In genomic region chr13:100872761-100873160, GRCh38 we compare ENCODE assay signal across 22 cellular contexts.
"Had no signal": no experiment of that assay in that cellular context is flagged by ENCODE, and none has a peak within 500 bp of the region (broad histone marks: within the 10 kb centered on the region; RNA-seq: fewer than 3 reads in every experiment).

No MANE protein-coding gene starts in this region.

- H3K9me3 ChIP-seq: prostate gland, suprapubic skin, transverse colon, vagina had no signal

- H3K4me3 Mint-ChIP-seq: activated CD4-positive, alpha-beta T cell treated with anti-CD3 and anti-CD28 coated beads for 36 hours; activated naive CD8-positive, alpha-beta T cell treated with anti-CD3 and anti-CD28 coated beads, Interleukin-2, amount 10 ng/mL, durations not matched to agents 7 days and 5 days; brain; natural killer cell treated with Interleukin-12 subunit alpha and Interleukin-12 subunit beta and Interleukin-15 and Interleukin-18, amount 100 ng/mL, for 72 hours; stimulated activated naive CD8-positive, alpha-beta T cell treated with anti-CD3 and anti-CD28 coated beads, Interleukin-15, amount 100 ng/mL, for 72 hours; T-helper 2 cell treated with Interferon-gamma antibody and Interleukin-4, amounts not matched to agents 5 μg/mL and 100 μg/mL, for 36 hours had no signal

- H3K4me1 ChIP-seq: prostate gland, right atrium auricular region, suprapubic skin, transverse colon, vagina had no signal

- H3K36me3 Mint-ChIP-seq: activated naive CD8-positive, alpha-beta T cell treated with anti-CD3 and anti-CD28 coated beads, Interleukin-2, amount 10 ng/mL, durations not matched to agents 7 days and 5 days; brain had no signal

- H3K36me3 ChIP-seq: prostate gland, right atrium auricular region, suprapubic skin, transverse colon, vagina had no signal

- H3K4me3 ChIP-seq: dorsolateral prefrontal cortex, prostate gland, right atrium auricular region, skin epidermis, suprapubic skin, transverse colon, vagina had no signal

- DNase-seq: activated CD4-positive, alpha-beta T cell treated with anti-CD3 and anti-CD28 coated beads for 36 hours; activated CD4-positive, alpha-beta T cell treated with anti-CD3 and anti-CD28 coated beads, Interleukin-2, amount 50 U/mL, for 48 hours; activated naive CD4-positive, alpha-beta T cell treated with Interleukin-2 at 50 U/mL for 16 hours; activated naive CD8-positive, alpha-beta T cell treated with anti-CD3 and anti-CD28 coated beads, Interleukin-2, amount 10 ng/mL, durations not matched to agents 7 days and 5 days; activated T-cell treated with anti-CD3 and anti-CD28 coated beads for 4 hours; anterior cingulate cortex; caudate nucleus; dorsolateral prefrontal cortex; left cardiac atrium; occipital lobe; stimulated activated CD4-positive, alpha-beta T cell treated with anti-CD3 and anti-CD28 coated beads, Interleukin-4, amount 100 ng/mL, for 1 hour; stimulated activated naive CD8-positive, alpha-beta T cell treated with anti-CD3 and anti-CD28 coated beads, Interleukin-15, amount 100 ng/mL, for 72 hours; transverse colon had no signal

- ATAC-seq: activated CD4-positive, alpha-beta T cell treated with anti-CD3 and anti-CD28 coated beads for 36 hours; left cardiac atrium; natural killer cell treated with Interleukin-12 subunit alpha and Interleukin-12 subunit beta and Interleukin-15 and Interleukin-18, amount 100 ng/mL, for 72 hours; stimulated activated naive CD8-positive, alpha-beta T cell treated with anti-CD3 and anti-CD28 coated beads, Interleukin-15, amount 100 ng/mL, for 72 hours had no signal

- H3K4me1 Mint-ChIP-seq: brain had no signal

- H3K27me3 ChIP-seq: right atrium auricular region, suprapubic skin, transverse colon, vagina had no signal

- H3K27ac ChIP-seq: dorsolateral prefrontal cortex, epithelial cell of prostate, prostate gland, right atrium auricular region, skin epidermis, suprapubic skin, transverse colon, vagina had no signal

- H3K27ac Mint-ChIP-seq: activated CD4-positive, alpha-beta T cell treated with anti-CD3 and anti-CD28 coated beads for 36 hours; activated naive CD8-positive, alpha-beta T cell treated with anti-CD3 and anti-CD28 coated beads, Interleukin-2, amount 10 ng/mL, durations not matched to agents 7 days and 5 days; brain; natural killer cell treated with Interleukin-12 subunit alpha and Interleukin-12 subunit beta and Interleukin-15 and Interleukin-18, amount 100 ng/mL, for 72 hours; T-helper 2 cell treated with Interferon-gamma antibody and Interleukin-4, amounts not matched to agents 5 μg/mL and 100 μg/mL, for 36 hours had no signal
